8 cellular contexts compared by ENCODE assay signal in the genomic region with DNA sequence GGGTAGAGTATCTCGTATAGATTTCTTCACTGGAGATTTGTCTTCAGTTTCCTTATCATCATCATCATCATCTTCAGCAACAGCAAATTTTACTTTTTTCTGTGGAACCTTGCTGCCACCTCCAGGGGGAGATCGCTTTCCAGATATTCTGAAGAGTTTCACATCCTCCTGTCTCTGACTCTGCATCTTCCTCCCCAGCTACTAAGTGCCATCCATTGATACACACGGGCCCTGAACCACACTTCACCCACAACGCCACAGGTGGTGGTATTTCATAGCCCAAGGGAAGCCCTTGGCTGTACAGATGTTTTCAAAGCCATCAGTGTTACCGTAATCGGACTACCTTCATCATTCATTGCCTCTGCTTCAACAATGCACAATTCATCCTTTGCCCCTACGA.
A peak's percentile ranks its signal among the peaks of the same experiment; 100 is the strongest.
DNase-seq lines count a peak whose midpoint lies in the region; ATAC-seq and TF ChIP-seq lines count a peak whose summit lies in the region.

No MANE protein-coding gene starts in this region.

- H3K9me3 ChIP-seq in mammary epithelial cell (replicated peaks; ENCODE audit: insufficient read depth, low read length) = no peaks in the 10 kb centered on the region
- no peaks in the 10 kb centered on the region for H3K9me3 ChIP-seq in breast epithelium

- H3K9ac ChIP-seq in mammary epithelial cell (ENCODE audit: insufficient read depth, low read length) = no peak overlapping the region

- no peak for TF ChIP-seq POLR2A in breast epithelium (IDR thresholded peaks at IDR 0.05)

- H3K36me3 ChIP-seq in mammary epithelial cell (ENCODE audit: insufficient read depth, low read length) (no peaks in the 10 kb centered on the region), breast epithelium (no peaks in the 10 kb centered on the region)

- H3K4me3 Mint-ChIP-seq in activated CD4-positive, alpha-beta T cell treated with anti-CD3 and anti-CD28 coated beads, Interleukin-2, amount 10 ng/mL, durations not matched to agents 24 days and 14 days = no peak overlapping the region
- H3K4me3 Mint-ChIP-seq in type B pancreatic cell = no peak overlapping the region

- no peak overlapping the region for H3K4me2 ChIP-seq in mammary epithelial cell (ENCODE audit: insufficient read depth, low read depth, low read length)

- in situ Hi-C loops in mammary epithelial cell (cut with MboI; ENCODE audit: low sequenced_read_pairs in 2 of 2) = no loop called here

- dilution Hi-C loops in mammary epithelial cell (cut with HindIII; ENCODE audit: low sequenced_read_pairs) = no loop called here

- intact Hi-C loops in mammary epithelial cell (cut with micrococcal nuclease) = loop anchor here (5.0 to 10.0 kb wide), 2 partner anchors 69 to 136 kb away; no protein-coding TSS in a partner anchor
- intact Hi-C loops in breast epithelium (cut with DNase I; ENCODE audit: low total_unique reads) = no loop called here
- intact Hi-C loops in activated CD4-positive, alpha-beta T cell treated with anti-CD3 and anti-CD28 coated beads, Interleukin-2, amount 10 ng/mL, durations not matched to agents 24 days and 14 days (cut with micrococcal nuclease) = loop anchor here (2.0 to 5.0 kb wide), 3 partner anchors 34 to 137 kb away; no protein-coding TSS in a partner anchor

- no peak overlapping the region for H3K4me3 ChIP-seq in mammary epithelial cell (replicated peaks in 1 of 3; ENCODE audit: insufficient read depth in 1 of 3, low read depth in 2 of 3, low read length in 3 of 3)
- H3K4me3 ChIP-seq in breast epithelium = no peak overlapping the region
- no peak overlapping the region for H3K4me3 ChIP-seq in fibroblast of villous mesenchyme (ENCODE audit: low read depth, low read length)

- no peaks in the 10 kb centered on the region for H3K27me3 Mint-ChIP-seq in activated CD4-positive, alpha-beta T cell treated with anti-CD3 and anti-CD28 coated beads, Interleukin-2, amount 10 ng/mL, durations not matched to agents 24 days and 14 days
- no peaks in the 10 kb centered on the region for H3K27me3 Mint-ChIP-seq in type B pancreatic cell

- no peak overlapping the region for H2AFZ ChIP-seq in mammary epithelial cell (ENCODE audit: low read depth, low read length)

- H3K4me1 ChIP-seq in mammary epithelial cell (ENCODE audit: insufficient read depth, low read length) (peaks cover 8% of the 10 kb centered on the region), breast epithelium (no peaks in the 10 kb centered on the region)

- DNase-seq in mammary epithelial cell (no peak), breast epithelium (ENCODE audit: low spot score in 2 of 2) (no peak), fibroblast of villous mesenchyme (ENCODE audit: low read depth) (no peak), type B pancreatic cell (ENCODE audit: extremely low spot score, unreplicated experiment) (no peak), NCI-H2081 (lab: John Stamatoyannopoulos, UW) (no peak), hepatic stellate cell (ENCODE audit: low spot score) (no peak)
- DNase-seq in activated CD4-positive, alpha-beta T cell treated with anti-CD3 and anti-CD28 coated beads, Interleukin-2, amount 10 ng/mL, durations not matched to agents 24 days and 14 days = peak; percentile 84

- peak overlapping the region; percentile 79 for H3K27ac Mint-ChIP-seq in activated CD4-positive, alpha-beta T cell treated with anti-CD3 and anti-CD28 coated beads, Interleukin-2, amount 10 ng/mL, durations not matched to agents 24 days and 14 days
- no peak overlapping the region for H3K27ac Mint-ChIP-seq in type B pancreatic cell

- no peaks in the 10 kb centered on the region for H4K20me1 ChIP-seq in mammary epithelial cell (ENCODE audit: insufficient read depth, low read length)

- WGBS in mammary epithelial cell (ENCODE audit: low coverage, missing lambda C conversion rate) = 94% methylated on average over 7 of the region's 7 CpGs

- peak; percentile 59 for ATAC-seq in HG03175 (IDR thresholded peaks at IDR 0.05; ENCODE audit: unreplicated experiment)

- H3K79me2 ChIP-seq in mammary epithelial cell (ENCODE audit: insufficient read depth, low read length) = peaks cover 76% of the 10 kb centered on the region

- H3K27me3 ChIP-seq in mammary epithelial cell (ENCODE audit: insufficient read depth, low read length) (no peaks in the 10 kb centered on the region), breast epithelium (no peaks in the 10 kb centered on the region)

- no peak overlapping the region for H3K27ac ChIP-seq in mammary epithelial cell (ENCODE audit: insufficient read depth, low read depth, low read length)
- no peak overlapping the region for H3K27ac ChIP-seq in breast epithelium

- peaks cover 31% of the 10 kb centered on the region for H3K36me3 Mint-ChIP-seq in activated CD4-positive, alpha-beta T cell treated with anti-CD3 and anti-CD28 coated beads, Interleukin-2, amount 10 ng/mL, durations not matched to agents 24 days and 14 days (ENCODE audit: low read depth)
- peaks cover 11% of the 10 kb centered on the region for H3K36me3 Mint-ChIP-seq in type B pancreatic cell

- no peaks in the 10 kb centered on the region for H3K9me3 Mint-ChIP-seq in activated CD4-positive, alpha-beta T cell treated with anti-CD3 and anti-CD28 coated beads, Interleukin-2, amount 10 ng/mL, durations not matched to agents 24 days and 14 days
- no peaks in the 10 kb centered on the region for H3K9me3 Mint-ChIP-seq in type B pancreatic cell

- peaks cover 64% of the 10 kb centered on the region for H3K4me1 Mint-ChIP-seq in activated CD4-positive, alpha-beta T cell treated with anti-CD3 and anti-CD28 coated beads, Interleukin-2, amount 10 ng/mL, durations not matched to agents 24 days and 14 days
- H3K4me1 Mint-ChIP-seq in type B pancreatic cell (ENCODE audit: unreplicated experiment) = peaks cover 15% of the 10 kb centered on the region

- no TSS peak for BruUV-seq in mammary epithelial cell (replicated peaks; lab: Mats Ljungman, UMichigan)

- CTCF ChIA-PET in mammary epithelial cell (lab: Charles Lee; ENCODE audit: low non-redundant PET) = no interaction called here

- peak; percentile 18 for TF ChIP-seq CTCF in mammary epithelial cell (conservative IDR thresholded peaks at IDR 0.05 in 1 of 2, IDR thresholded peaks at IDR 0.05 in 1 of 2; ENCODE audit: extremely low read depth in 1 of 2, insufficient read depth in 1 of 2, low read depth in 1 of 2, low read length in 2 of 2)
- peak in 1 of 3 donors; percentile 12 for TF ChIP-seq CTCF in breast epithelium (IDR thresholded peaks at IDR 0.05)
- TF ChIP-seq CTCF in fibroblast of villous mesenchyme (IDR thresholded peaks at IDR 0.05; ENCODE audit: insufficient read depth, low read depth, low read length) = peak; percentile 38
- peak; percentile 34 for TF ChIP-seq CTCF in type B pancreatic cell (conservative IDR thresholded peaks at IDR 0.05)
